In genomic region chr21:35231115-35231514, GRCh38 we compare ENCODE assay signal across 21 cellular contexts.
DNase-seq lines count a peak whose midpoint lies in the region; ATAC-seq, FAIRE-seq and TF ChIP-seq lines count a peak whose summit lies in the region.
"Had no signal": no experiment of that assay in that cellular context is flagged by ENCODE, and none has a peak within 500 bp of the region (broad histone marks: within the 10 kb centered on the region; RNA-seq: fewer than 3 reads in every experiment).

No MANE protein-coding gene starts in this region.

- no peak for ATAC-seq in IMR-90 (ENCODE audit: low read depth)
- ATAC-seq in esophagus mucosa = peak; percentile 73
- ATAC-seq: A549, lower lobe of right lung had no signal

- no peaks in the 10 kb centered on the region for H3K79me2 ChIP-seq in PC-9 (ENCODE audit: low read depth)

- no peak overlapping the region for H4K5ac ChIP-seq in IMR-90 (ENCODE audit: low read depth, low read length)

- no peak overlapping the region for H2BK5ac ChIP-seq in IMR-90 (ENCODE audit: low read depth, low read length, poor library complexity, severe bottlenecking)

- H3K9me3 ChIP-seq in IMR-90 (ENCODE audit: control insufficient read depth, insufficient read depth, low read length) (peaks cover 2% of the 10 kb centered on the region), PC-9 (ENCODE audit: insufficient read depth, low read depth) (no peaks in the 10 kb centered on the region; the same call in 1 of the 2 replicates)
- H3K9me3 ChIP-seq: A549, neutrophil had no signal

- POLR2A ChIA-PET in IMR-90 (lab: Charles Lee; ENCODE audit: unreplicated experiment) (no interaction called here), PC-9 (lab: Charles Lee; ENCODE audit: unreplicated experiment) (interaction anchor here (0.6 to 1.0 kb wide), 3 partner anchors 8 to 343 kb away, joined by 3 to 9 read pairs (median 3); no protein-coding TSS in a partner anchor), GM10248 (lab: Yijun Ruan, JAX) (interaction anchor here (0.6 kb wide), 1 partner anchor 27 kb away, joined by 3 read pairs; no protein-coding TSS in a partner anchor)

- H3K9me1 ChIP-seq in IMR-90 (ENCODE audit: insufficient read depth, low read length) = peaks cover 18% of the 10 kb centered on the region

- H3K4me1 ChIP-seq in IMR-90 (ENCODE audit: control insufficient read depth, insufficient read depth, low read length) (peaks cover 18% of the 10 kb centered on the region), PC-9 (replicated peaks; ENCODE audit: insufficient read depth) (peaks cover 63% of the 10 kb centered on the region)
- H3K4me1 ChIP-seq: lower lobe of right lung had no signal

- intact Hi-C loops in IMR-90 (cut with micrococcal nuclease) = no loop called here
- intact Hi-C loops in PC-9 (cut with micrococcal nuclease; ENCODE audit: unreplicated experiment) = loop anchor here (1.0 to 10.0 kb wide), 3 partner anchors 34 to 274 kb away; no protein-coding TSS in a partner anchor

- H2AK9ac ChIP-seq in IMR-90 (replicated peaks; ENCODE audit: low read depth, low read length, poor library complexity) = no peak overlapping the region

- no peak overlapping the region for H4K91ac ChIP-seq in IMR-90 (ENCODE audit: insufficient read depth, low read depth, low read length)

- H3K36me3 ChIP-seq in IMR-90 (ENCODE audit: control insufficient read depth, insufficient read depth, low read length) = no peaks in the 10 kb centered on the region
- H3K36me3 ChIP-seq in PC-9 (ENCODE audit: low read depth) = no peaks in the 10 kb centered on the region
- H3K36me3 ChIP-seq: lower lobe of right lung, neutrophil had no signal

- peak; percentile 45 for DNase-seq in NCI-H2029 (lab: John Stamatoyannopoulos, UW)
- no peak for DNase-seq in NCI-H2029 treated with DMSO at 0.1 percent for 48 hours (lab: John Stamatoyannopoulos, UW)
- DNase-seq in IMR-90 = peak; percentile 55
- peak; percentile 46 to 85 for DNase-seq in PC-9
- DNase-seq in GM19239 (ENCODE audit: insufficient read length, low spot score) = no peak
- DNase-seq in GM10248 (ENCODE audit: extremely low spot score) = no peak
- no peak for DNase-seq in H54 (ENCODE audit: insufficient read length, low spot score)
- DNase-seq: activated CD4-positive, alpha-beta memory T cell treated with anti-CD3 and anti-CD28 coated beads for 36 hours; activated naive CD4-positive, alpha-beta T cell treated with anti-CD3 and anti-CD28 coated beads, Interleukin-2, amount 50 U/mL, for 16 hours; aorta; lower lobe of right lung; MV-4-11; NCI-H2107; SHP77 treated with DMSO at 0.1 percent for 48 hours; stimulated activated CD8-positive, alpha-beta memory T cell treated with anti-CD3 and anti-CD28 coated beads, Interleukin-4, amount 100 ng/mL, for 48 hours; T-helper 2 cell had no signal

- H3K18ac ChIP-seq in IMR-90 (ENCODE audit: low read depth, low read length) = no peak overlapping the region

- H3K9ac ChIP-seq in IMR-90 (ENCODE audit: low read depth, low read length) = no peak overlapping the region

- dilution Hi-C loops in IMR-90 (cut with HindIII; ENCODE audit: low sequenced_read_pairs, unreplicated experiment) = no loop called here

- no peak overlapping the region for H3K4me2 ChIP-seq in IMR-90 (ENCODE audit: low read depth, low read length)
- H3K4me2 ChIP-seq in PC-9 = peak overlapping the region; percentile 13
- H3K4me2 ChIP-seq: A549 had no signal

- peak overlapping the region; percentile 51; the same call in 1 of the 2 replicates for H3K4ac ChIP-seq in IMR-90 (ENCODE audit: low read depth, low read length)

- TF ChIP-seq POLR2A in IMR-90 (IDR thresholded peaks at IDR 0.05; ENCODE audit: low read depth, low read length) = no peak
- TF ChIP-seq POLR2A in H54 (IDR thresholded peaks at IDR 0.05; ENCODE audit: low read depth, low read length) = no peak

- H4K8ac ChIP-seq in IMR-90 (ENCODE audit: low read depth in 2 of 2, low read length in 2 of 2) = no peak overlapping the region

- H2AK5ac ChIP-seq in IMR-90 (ENCODE audit: low read depth, low read length) = peak overlapping the region; percentile 75

- H3K27ac ChIP-seq in IMR-90 (ENCODE audit: insufficient read depth, low read length) (no peak overlapping the region), PC-9 (peak overlapping the region; percentile 86)
- H3K27ac ChIP-seq: A549, C4-2B, lower lobe of right lung, neutrophil, VCaP had no signal

- peaks cover 8% of the 10 kb centered on the region; the same call in 1 of the 2 replicates for H3F3A ChIP-seq in PC-9 (ENCODE audit: insufficient read depth, low read depth)

- CTCF ChIA-PET in IMR-90 (lab: Yijun Ruan, JAX) (no interaction called here), PC-9 (lab: Charles Lee) (interaction anchor here (0.9 kb wide), 1 partner anchor 277 kb away, joined by 3 read pairs; no protein-coding TSS in a partner anchor), GM10248 (lab: Yijun Ruan, JAX) (interaction anchor here (0.7 to 1.7 kb wide), 3 partner anchors 25 to 69 kb away, joined by 3 read pairs; no protein-coding TSS in a partner anchor)

- BruUV-seq in IMR-90 (replicated peaks; lab: Mats Ljungman, UMichigan) = no TSS peak
- BruUV-seq in PC-9 (replicated peaks; lab: Mats Ljungman, UMichigan) = no TSS peak

- H3K14ac ChIP-seq in IMR-90 (replicated peaks; ENCODE audit: low read depth, low read length) = peak overlapping the region; percentile 49; the same call in 1 of the 2 replicates

- no peak for TF ChIP-seq CTCF in IMR-90 (conservative IDR thresholded peaks at IDR 0.05; ENCODE audit: low read depth, low read length)
- no peak for TF ChIP-seq CTCF in PC-9 (conservative IDR thresholded peaks at IDR 0.05)
- no peak for TF ChIP-seq CTCF in GM10248 (IDR thresholded peaks at IDR 0.05; ENCODE audit: control extremely low read depth, extremely low read depth, low read depth, missing control alignments)

- no peaks in the 10 kb centered on the region for H3K79me1 ChIP-seq in IMR-90 (ENCODE audit: low read depth in 1 of 2, low read length in 2 of 2)

- peak overlapping the region; percentile 53; the same call in 1 of the 2 replicates for H2BK120ac ChIP-seq in IMR-90 (ENCODE audit: low read depth, low read length)

- H4K20me1 ChIP-seq in IMR-90 (ENCODE audit: insufficient read depth, low read length) (no peaks in the 10 kb centered on the region), PC-9 (ENCODE audit: insufficient read depth) (no peaks in the 10 kb centered on the region)

- FAIRE-seq in GM19239 (lab: Jason Lieb, UNC) = no peak
- no peak for FAIRE-seq in H54 (lab: Jason Lieb, UNC)
- FAIRE-seq: A549 had no signal

- H3K4me3 ChIP-seq in IMR-90 (ENCODE audit: insufficient read depth, low read depth, low read length) (no peak overlapping the region), PC-9 (no peak overlapping the region)
- H3K4me3 ChIP-seq: A549, lower lobe of right lung had no signal

- no peaks in the 10 kb centered on the region for H3K9me2 ChIP-seq in PC-9 (ENCODE audit: insufficient read depth)

- 0 out of 2 replicates have a peak overlapping the region, but pooled peaks have one; percentile 8 for H3K23ac ChIP-seq in IMR-90 (ENCODE audit: low read depth, low read length)

- H2BK15ac ChIP-seq in IMR-90 (ENCODE audit: low read depth, low read length) = peak overlapping the region; percentile 45; the same call in 2 of the 3 replicates

- no peak overlapping the region for H3K56ac ChIP-seq in IMR-90 (ENCODE audit: extremely low read depth, insufficient read depth, low read length)

- 100% methylated on average over 1 of the region's 2 CpGs; no CpG with 5 or more reads in 1 of the 2 experiments for WGBS in IMR-90 (ENCODE audit: extremely low coverage in 2 of 2, insufficient read length in 1 of 2), 2 experiments

- H3K27me3 ChIP-seq in IMR-90 (ENCODE audit: control insufficient read depth, insufficient read depth, low read length) (no peaks in the 10 kb centered on the region), PC-9 (ENCODE audit: insufficient read depth, low read depth) (no peaks in the 10 kb centered on the region)
- H3K27me3 ChIP-seq: neutrophil had no signal

- peak overlapping the region; percentile 51; the same call in 1 of the 2 replicates for H2BK20ac ChIP-seq in IMR-90 (ENCODE audit: low read depth, low read length)

- TF ChIP-seq RAD21 in IMR-90 (IDR thresholded peaks at IDR 0.05; ENCODE audit: low read length) = no peak

- in situ Hi-C loops in IMR-90 (cut with MboI; ENCODE audit: low sequenced_read_pairs) = no loop called here

- H2AFZ ChIP-seq in IMR-90 (replicated peaks; ENCODE audit: low read length, poor library complexity) (no peak overlapping the region), PC-9 (no peak overlapping the region)

TF ChIP-seq in IMR-90, 13 proteins besides CTCF, POLR2A, EP300 and RAD21 (continues in another document):
- TF ChIP-seq SMC3 (IDR thresholded peaks at IDR 0.05; ENCODE audit: low read depth, low read length) (no peak), NFE2L2 (IDR thresholded peaks at IDR 0.05; ENCODE audit: low read depth, low read length) (no peak), ELK1 (IDR thresholded peaks at IDR 0.05; ENCODE audit: borderline replicate concordance, low read depth, low read length) (no peak), CEBPB (IDR thresholded peaks at IDR 0.05; ENCODE audit: low read depth, low read length) (no peak), RCOR1 (IDR thresholded peaks at IDR 0.05; ENCODE audit: insufficient replicate concordance, low read length) (no peak), RFX5 (IDR thresholded peaks at IDR 0.05; ENCODE audit: low read depth, low read length) (no peak), CHD1 (IDR thresholded peaks at IDR 0.05; ENCODE audit: low read depth, low read length) (no peak), MAZ (IDR thresholded peaks at IDR 0.05; ENCODE audit: borderline replicate concordance, low read depth, low read length) (no peak), FOS (IDR thresholded peaks at IDR 0.05; ENCODE audit: low read depth, low read length) (no peak), BHLHE40 (IDR thresholded peaks at IDR 0.05; ENCODE audit: low read depth, low read length) (no peak), USF2 (IDR thresholded peaks at IDR 0.05; ENCODE audit: low read depth, low read length) (no peak), MAFK (IDR thresholded peaks at IDR 0.05; ENCODE audit: low read depth, low read length) (no peak)

Comparison
In these comparisons a context has a peak if more than half of its experiments do, and no peak if none do; other contexts are left out.
1. DNase-seq: peak in NCI-H2029 (single experiment), IMR-90 (single experiment) and PC-9 (2 of 2); none in NCI-H2029 treated with DMSO at 0.1 percent for 48 hours (single experiment), GM19239 (single experiment), GM10248 (single experiment) and H54 (single experiment).